In the genomic region with DNA sequence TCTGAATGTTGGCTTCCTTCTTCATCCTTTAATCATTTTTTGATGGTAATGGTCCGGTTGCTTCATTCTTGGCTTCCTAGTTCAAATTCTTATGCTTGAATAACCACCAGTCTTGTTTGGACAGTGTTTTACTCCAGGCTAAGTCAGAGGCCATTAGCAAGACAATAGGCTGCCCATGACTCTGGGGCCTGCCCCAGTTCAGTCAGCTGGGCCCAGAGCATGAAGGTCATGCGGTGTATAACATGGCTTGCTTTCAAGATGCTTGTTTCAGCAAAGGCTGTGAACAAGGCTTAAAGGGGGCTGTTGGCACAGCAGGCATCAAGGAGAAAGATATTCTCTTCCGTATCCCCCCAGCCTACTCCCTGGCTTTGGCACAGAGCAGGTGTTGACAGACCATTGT, we compare ENCODE assay signal across 1 cellular context.
TF ChIP-seq lines count a peak whose summit lies in the region.

No MANE protein-coding gene starts in this region.

TF ChIP-seq in GM23338, 12 proteins besides CTCF, POLR2A, EP300 and RAD21 (continued from another document):
- TF ChIP-seq, protein P1, sequence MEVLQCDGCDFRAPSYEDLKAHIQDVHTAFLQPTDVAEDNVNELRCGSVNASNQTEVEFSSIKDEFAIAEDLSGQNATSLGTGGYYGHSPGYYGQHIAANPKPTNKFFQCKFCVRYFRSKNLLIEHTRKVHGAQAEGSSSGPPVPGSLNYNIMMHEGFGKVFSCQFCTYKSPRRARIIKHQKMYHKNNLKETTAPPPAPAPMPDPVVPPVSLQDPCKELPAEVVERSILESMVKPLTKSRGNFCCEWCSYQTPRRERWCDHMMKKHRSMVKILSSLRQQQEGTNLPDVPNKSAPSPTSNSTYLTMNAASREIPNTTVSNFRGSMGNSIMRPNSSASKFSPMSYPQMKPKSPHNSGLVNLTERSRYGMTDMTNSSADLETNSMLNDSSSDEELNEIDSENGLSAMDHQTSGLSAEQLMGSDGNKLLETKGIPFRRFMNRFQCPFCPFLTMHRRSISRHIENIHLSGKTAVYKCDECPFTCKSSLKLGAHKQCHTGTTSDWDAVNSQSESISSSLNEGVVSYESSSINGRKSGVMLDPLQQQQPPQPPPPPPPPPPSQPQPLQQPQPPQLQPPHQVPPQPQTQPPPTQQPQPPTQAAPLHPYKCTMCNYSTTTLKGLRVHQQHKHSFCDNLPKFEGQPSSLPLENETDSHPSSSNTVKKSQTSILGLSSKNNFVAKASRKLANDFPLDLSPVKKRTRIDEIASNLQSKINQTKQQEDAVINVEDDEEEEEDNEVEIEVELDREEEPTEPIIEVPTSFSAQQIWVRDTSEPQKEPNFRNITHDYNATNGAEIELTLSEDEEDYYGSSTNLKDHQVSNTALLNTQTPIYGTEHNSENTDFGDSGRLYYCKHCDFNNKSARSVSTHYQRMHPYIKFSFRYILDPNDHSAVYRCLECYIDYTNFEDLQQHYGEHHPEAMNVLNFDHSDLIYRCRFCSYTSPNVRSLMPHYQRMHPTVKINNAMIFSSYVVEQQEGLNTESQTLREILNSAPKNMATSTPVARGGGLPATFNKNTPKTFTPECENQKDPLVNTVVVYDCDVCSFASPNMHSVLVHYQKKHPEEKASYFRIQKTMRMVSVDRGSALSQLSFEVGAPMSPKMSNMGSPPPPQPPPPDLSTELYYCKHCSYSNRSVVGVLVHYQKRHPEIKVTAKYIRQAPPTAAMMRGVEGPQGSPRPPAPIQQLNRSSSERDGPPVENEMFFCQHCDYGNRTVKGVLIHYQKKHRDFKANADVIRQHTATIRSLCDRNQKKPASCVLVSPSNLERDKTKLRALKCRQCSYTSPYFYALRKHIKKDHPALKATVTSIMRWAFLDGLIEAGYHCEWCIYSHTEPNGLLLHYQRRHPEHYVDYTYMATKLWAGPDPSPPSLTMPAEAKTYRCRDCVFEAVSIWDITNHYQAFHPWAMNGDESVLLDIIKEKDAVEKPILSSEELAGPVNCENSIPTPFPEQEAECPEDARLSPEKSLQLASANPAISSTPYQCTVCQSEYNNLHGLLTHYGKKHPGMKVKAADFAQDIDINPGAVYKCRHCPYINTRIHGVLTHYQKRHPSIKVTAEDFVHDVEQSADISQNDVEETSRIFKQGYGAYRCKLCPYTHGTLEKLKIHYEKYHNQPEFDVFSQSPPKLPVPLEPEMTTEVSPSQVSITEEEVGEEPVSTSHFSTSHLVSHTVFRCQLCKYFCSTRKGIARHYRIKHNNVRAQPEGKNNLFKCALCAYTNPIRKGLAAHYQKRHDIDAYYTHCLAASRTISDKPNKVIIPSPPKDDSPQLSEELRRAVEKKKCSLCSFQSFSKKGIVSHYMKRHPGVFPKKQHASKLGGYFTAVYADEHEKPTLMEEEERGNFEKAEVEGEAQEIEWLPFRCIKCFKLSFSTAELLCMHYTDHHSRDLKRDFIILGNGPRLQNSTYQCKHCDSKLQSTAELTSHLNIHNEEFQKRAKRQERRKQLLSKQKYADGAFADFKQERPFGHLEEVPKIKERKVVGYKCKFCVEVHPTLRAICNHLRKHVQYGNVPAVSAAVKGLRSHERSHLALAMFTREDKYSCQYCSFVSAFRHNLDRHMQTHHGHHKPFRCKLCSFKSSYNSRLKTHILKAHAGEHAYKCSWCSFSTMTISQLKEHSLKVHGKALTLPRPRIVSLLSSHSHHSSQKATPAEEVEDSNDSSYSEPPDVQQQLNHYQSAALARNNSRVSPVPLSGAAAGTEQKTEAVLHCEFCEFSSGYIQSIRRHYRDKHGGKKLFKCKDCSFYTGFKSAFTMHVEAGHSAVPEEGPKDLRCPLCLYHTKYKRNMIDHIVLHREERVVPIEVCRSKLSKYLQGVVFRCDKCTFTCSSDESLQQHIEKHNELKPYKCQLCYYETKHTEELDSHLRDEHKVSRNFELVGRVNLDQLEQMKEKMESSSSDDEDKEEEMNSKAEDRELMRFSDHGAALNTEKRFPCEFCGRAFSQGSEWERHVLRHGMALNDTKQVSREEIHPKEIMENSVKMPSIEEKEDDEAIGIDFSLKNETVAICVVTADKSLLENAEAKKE (CRISPR knock-in tag; IDR thresholded peaks at IDR 0.05), result no peak
- TF ChIP-seq EZH2 (IDR thresholded peaks at IDR 0.05; ENCODE audit: low read depth, unreplicated experiment) (no peak), POLR2AphosphoS5 (IDR thresholded peaks at IDR 0.05; ENCODE audit: low read depth) (no peak), ZNF114 (CRISPR knock-in tag; IDR thresholded peaks at IDR 0.05) (no peak), STAT1 (IDR thresholded peaks at IDR 0.05; ENCODE audit: unreplicated experiment) (no peak), CREB1 (CRISPR knock-in tag; IDR thresholded peaks at IDR 0.05; ENCODE audit: low read depth) (no peak), JUNB (IDR thresholded peaks at IDR 0.05; ENCODE audit: unreplicated experiment) (no peak), NANOG (IDR thresholded peaks at IDR 0.05; ENCODE audit: borderline replicate concordance) (no peak), ZNF331 (CRISPR knock-in tag; IDR thresholded peaks at IDR 0.05; ENCODE audit: low read depth) (no peak)
TF ChIP-seq in GM23338: peak in this region for 0.
